23 cellular contexts compared by ENCODE assay signal in the genomic region with DNA sequence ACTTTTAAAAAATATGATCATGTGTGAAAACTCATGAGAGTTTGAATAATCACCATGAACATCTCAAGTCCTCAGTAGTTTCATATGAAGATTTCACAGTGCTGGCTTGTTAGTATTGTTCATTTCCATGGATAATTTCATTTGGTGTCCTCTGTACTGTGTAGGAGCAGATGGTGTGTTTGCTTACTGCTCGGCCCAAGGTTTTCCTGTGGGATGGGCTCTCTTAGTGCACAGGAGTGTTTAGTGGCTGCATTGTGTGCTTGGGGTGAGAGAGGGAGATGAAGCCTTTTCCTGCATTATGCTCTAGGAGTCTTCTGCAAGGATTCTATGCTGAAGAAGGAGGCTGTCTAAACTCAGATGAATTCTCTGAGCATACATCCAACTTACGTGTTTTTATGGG.
DNase-seq lines count a peak whose midpoint lies in the region; ATAC-seq and TF ChIP-seq lines count a peak whose summit lies in the region.
"Had no signal": no experiment of that assay in that cellular context is flagged by ENCODE, and none has a peak within 500 bp of the region (broad histone marks: within the 10 kb centered on the region; RNA-seq: fewer than 3 reads in every experiment).

No MANE protein-coding gene starts in this region.

- H3K4me3 Mint-ChIP-seq in glutamatergic neuron (ENCODE audit: unreplicated experiment), result no peak overlapping the region
- H3K4me3 Mint-ChIP-seq in activated T-cell treated with anti-CD3 and anti-CD28 coated beads, Interleukin-2, amount 50 U/mL, for 24 hours, result no peak overlapping the region
- H3K4me3 Mint-ChIP-seq: CD4-positive, alpha-beta T cell; HFFc6 had no signal

- ATAC-seq in HG02642 (IDR thresholded peaks at IDR 0.05; ENCODE audit: poor library complexity, unreplicated experiment) (no peak), GM18511 (IDR thresholded peaks at IDR 0.05; ENCODE audit: unreplicated experiment) (no peak)
- ATAC-seq: A549, PC-3 had no signal

- in situ Hi-C loops in G401 (cut with HindIII; ENCODE audit: low sequenced_read_pairs), result no loop called here

- peak overlapping the region; percentile 83 for H3K27ac Mint-ChIP-seq in glutamatergic neuron (ENCODE audit: unreplicated experiment)
- no peak overlapping the region for H3K27ac Mint-ChIP-seq in activated T-cell treated with anti-CD3 and anti-CD28 coated beads, Interleukin-2, amount 50 U/mL, for 24 hours
- H3K27ac Mint-ChIP-seq: CD4-positive, alpha-beta T cell; HFFc6 had no signal

- no peaks in the 10 kb centered on the region for H3K36me3 Mint-ChIP-seq in glutamatergic neuron (ENCODE audit: unreplicated experiment)
- H3K36me3 Mint-ChIP-seq in activated T-cell treated with anti-CD3 and anti-CD28 coated beads, Interleukin-2, amount 50 U/mL, for 24 hours (ENCODE audit: low read depth), result no peaks in the 10 kb centered on the region

- peak; percentile 28 for DNase-seq in DMS153 treated with DMSO at 0.1 percent for 48 hours (lab: John Stamatoyannopoulos, UW; ENCODE audit: unreplicated experiment)
- DNase-seq in G401 (ENCODE audit: low spot score), result peak; percentile 94
- DNase-seq in NCI-H345 treated with DMSO at 0.1 percent for 48 hours (lab: John Stamatoyannopoulos, UW; ENCODE audit: unreplicated experiment), result peak; percentile 11
- peak; percentile 25 for DNase-seq in glutamatergic neuron
- no peak for DNase-seq in activated T-cell treated with anti-CD3 and anti-CD28 coated beads, Interleukin-2, amount 50 U/mL, for 24 hours
- DNase-seq: AML-193; CD4-positive, alpha-beta T cell; DND-41; GOT3; HFFc6; KBM-7; MV-4-11; NCI-H1105; NCI-H1694; NCI-H2029 treated with DMSO at 0.1 percent for 48 hours; NCI-H446 treated with DMSO at 0.1 percent for 48 hours; NCI-H526 treated with DMSO at 0.1 percent for 48 hours; NK-92 treated with Interleukin-12 subunit alpha and Interleukin-12 subunit beta, amount 100 ng/mL, for 24 hours; PC-3; SJCRH30 had no signal

- H3K9me3 Mint-ChIP-seq in glutamatergic neuron (ENCODE audit: unreplicated experiment), result no peaks in the 10 kb centered on the region
- peaks cover 8% of the 10 kb centered on the region for H3K9me3 Mint-ChIP-seq in activated T-cell treated with anti-CD3 and anti-CD28 coated beads, Interleukin-2, amount 50 U/mL, for 24 hours
- H3K9me3 Mint-ChIP-seq: HFFc6 had no signal

- H3K4me1 Mint-ChIP-seq in glutamatergic neuron (ENCODE audit: low read depth, unreplicated experiment), result peaks cover 23% of the 10 kb centered on the region
- peaks cover 1% of the 10 kb centered on the region for H3K4me1 Mint-ChIP-seq in activated T-cell treated with anti-CD3 and anti-CD28 coated beads, Interleukin-2, amount 50 U/mL, for 24 hours (ENCODE audit: low read depth)

- no peak for TF ChIP-seq CTCF in glutamatergic neuron (IDR thresholded peaks at IDR 0.05; ENCODE audit: partially characterized antibody, unreplicated experiment)

- peaks cover 2% of the 10 kb centered on the region for H3K27me3 Mint-ChIP-seq in glutamatergic neuron (ENCODE audit: unreplicated experiment)
- no peaks in the 10 kb centered on the region for H3K27me3 Mint-ChIP-seq in activated T-cell treated with anti-CD3 and anti-CD28 coated beads, Interleukin-2, amount 50 U/mL, for 24 hours
- H3K27me3 Mint-ChIP-seq: CD4-positive, alpha-beta T cell had no signal
